12 cellular contexts compared by ENCODE assay signal in genomic region chr6:52507557-52508260, GRCh38.
DNase-seq lines count a peak whose midpoint lies in the region; ATAC-seq and TF ChIP-seq lines count a peak whose summit lies in the region.
"Had no signal": no experiment of that assay in that cellular context is flagged by ENCODE, and none has a peak within 500 bp of the region (broad histone marks: within the 10 kb centered on the region; RNA-seq: fewer than 3 reads in every experiment).

No MANE protein-coding gene starts in this region.

- no peaks in the 10 kb centered on the region for H3K9me3 Mint-ChIP-seq in stimulated activated naive B cell treated with anti-CD40 and anti-IgM and Interleukin-4, amounts not matched to agents 10 μg/mL and 1 μg/mL and 100 μg/mL, for 72 hours
- no peaks in the 10 kb centered on the region for H3K9me3 Mint-ChIP-seq in activated CD4-positive, alpha-beta T cell treated with anti-CD3 and anti-CD28 coated beads, Interleukin-2, amount 10 ng/mL, durations not matched to agents 24 days and 14 days
- H3K9me3 Mint-ChIP-seq: activated CD4-positive, alpha-beta T cell treated with anti-CD3 and anti-CD28 coated beads, Interleukin-2, amount 10 ng/mL, durations not matched to agents 7 days and 5 days; T-cell had no signal

- no peak for TF ChIP-seq CTCF in NB4 (IDR thresholded peaks at IDR 0.05; ENCODE audit: low read depth, low read length)

- peak overlapping the region; percentile 32 for H3K27ac Mint-ChIP-seq in stimulated activated naive B cell treated with anti-CD40 and anti-IgM and Interleukin-4, amounts not matched to agents 10 μg/mL and 1 μg/mL and 100 μg/mL, for 72 hours
- no peak overlapping the region for H3K27ac Mint-ChIP-seq in activated CD4-positive, alpha-beta T cell treated with anti-CD3 and anti-CD28 coated beads, Interleukin-2, amount 10 ng/mL, durations not matched to agents 24 days and 14 days
- H3K27ac Mint-ChIP-seq: activated CD4-positive, alpha-beta T cell treated with anti-CD3 and anti-CD28 coated beads, Interleukin-2, amount 10 ng/mL, durations not matched to agents 7 days and 5 days; T-cell had no signal

- no peak overlapping the region for H3K4me3 ChIP-seq in NB4 (ENCODE audit: low read depth, low read length)

- ATAC-seq in stimulated activated naive B cell treated with anti-CD40 and anti-IgM and Interleukin-4, amounts not matched to agents 10 μg/mL and 1 μg/mL and 100 μg/mL, for 72 hours (replicated peaks): no peak
- ATAC-seq: T-cell had no signal

- no peak overlapping the region for H3K4me3 Mint-ChIP-seq in stimulated activated naive B cell treated with anti-CD40 and anti-IgM and Interleukin-4, amounts not matched to agents 10 μg/mL and 1 μg/mL and 100 μg/mL, for 72 hours
- H3K4me3 Mint-ChIP-seq in activated CD4-positive, alpha-beta T cell treated with anti-CD3 and anti-CD28 coated beads, Interleukin-2, amount 10 ng/mL, durations not matched to agents 24 days and 14 days: no peak overlapping the region
- H3K4me3 Mint-ChIP-seq: activated CD4-positive, alpha-beta T cell treated with anti-CD3 and anti-CD28 coated beads, Interleukin-2, amount 10 ng/mL, durations not matched to agents 7 days and 5 days; T-cell had no signal

- no peak for TF ChIP-seq POLR2A in NB4 (IDR thresholded peaks at IDR 0.05; ENCODE audit: extremely low read depth, insufficient read length)

- peaks cover 19 to 32% of the 10 kb centered on the region in 2 donors for H3K36me3 Mint-ChIP-seq in stimulated activated naive B cell treated with anti-CD40 and anti-IgM and Interleukin-4, amounts not matched to agents 10 μg/mL and 1 μg/mL and 100 μg/mL, for 72 hours
- peaks cover 3% of the 10 kb centered on the region for H3K36me3 Mint-ChIP-seq in activated CD4-positive, alpha-beta T cell treated with anti-CD3 and anti-CD28 coated beads, Interleukin-2, amount 10 ng/mL, durations not matched to agents 24 days and 14 days (ENCODE audit: low read depth)

- intact Hi-C loops in activated CD4-positive, alpha-beta T cell treated with anti-CD3 and anti-CD28 coated beads, Interleukin-2, amount 10 ng/mL, durations not matched to agents 24 days and 14 days (cut with micrococcal nuclease): no loop called here

- H3K27me3 Mint-ChIP-seq in stimulated activated naive B cell treated with anti-CD40 and anti-IgM and Interleukin-4, amounts not matched to agents 10 μg/mL and 1 μg/mL and 100 μg/mL, for 72 hours: no peaks in the 10 kb centered on the region
- H3K27me3 Mint-ChIP-seq in activated CD4-positive, alpha-beta T cell treated with anti-CD3 and anti-CD28 coated beads, Interleukin-2, amount 10 ng/mL, durations not matched to agents 24 days and 14 days: no peaks in the 10 kb centered on the region
- H3K27me3 Mint-ChIP-seq: activated CD4-positive, alpha-beta T cell treated with anti-CD3 and anti-CD28 coated beads, Interleukin-2, amount 10 ng/mL, durations not matched to agents 7 days and 5 days; T-cell had no signal

- no peaks in the 10 kb centered on the region for H3K4me1 Mint-ChIP-seq in stimulated activated naive B cell treated with anti-CD40 and anti-IgM and Interleukin-4, amounts not matched to agents 10 μg/mL and 1 μg/mL and 100 μg/mL, for 72 hours
- peaks cover 2% of the 10 kb centered on the region for H3K4me1 Mint-ChIP-seq in activated CD4-positive, alpha-beta T cell treated with anti-CD3 and anti-CD28 coated beads, Interleukin-2, amount 10 ng/mL, durations not matched to agents 24 days and 14 days
- H3K4me1 Mint-ChIP-seq: activated CD4-positive, alpha-beta T cell treated with anti-CD3 and anti-CD28 coated beads, Interleukin-2, amount 10 ng/mL, durations not matched to agents 7 days and 5 days; T-cell had no signal

- DNase-seq in GM04504 (ENCODE audit: low read depth) (peak; percentile 83), NB4 (ENCODE audit: low read depth) (peak; percentile 46), fibroblast of gingiva (ENCODE audit: low read depth) (peak; percentile 79), HuH-7.5 (ENCODE audit: low spot score) (no peak)
- DNase-seq in stimulated activated naive B cell treated with anti-CD40 and anti-IgM and Interleukin-4, amounts not matched to agents 10 μg/mL and 1 μg/mL and 100 μg/mL, for 72 hours: no peak
- DNase-seq in activated effector memory CD4-positive, alpha-beta T cell treated with anti-CD3 and anti-CD28 coated beads, Interleukin-2, amount 50 U/mL, for 16 hours: no peak
- DNase-seq in activated CD4-positive, alpha-beta T cell treated with anti-CD3 and anti-CD28 coated beads, Interleukin-2, amount 10 ng/mL, durations not matched to agents 24 days and 14 days: no peak
- DNase-seq: activated CD4-positive, alpha-beta T cell treated with anti-CD3 and anti-CD28 coated beads, Interleukin-2, amount 10 ng/mL, durations not matched to agents 7 days and 5 days; central memory CD4-positive, alpha-beta T cell; DMS153; NCI-H187; T-cell had no signal

Comparison
In these comparisons a context has a peak if more than half of its experiments do, and no peak if none do; other contexts are left out.
1. DNase-seq: peak in GM04504 (single experiment), NB4 (single experiment) and fibroblast of gingiva (single experiment); none in stimulated activated naive B cell treated with anti-CD40 and anti-IgM and Interleukin-4, amounts not matched to agents 10 μg/mL and 1 μg/mL and 100 μg/mL, for 72 hours (single experiment), activated effector memory CD4-positive, alpha-beta T cell treated with anti-CD3 and anti-CD28 coated beads, Interleukin-2, amount 50 U/mL, for 16 hours (single experiment), activated CD4-positive, alpha-beta T cell treated with anti-CD3 and anti-CD28 coated beads, Interleukin-2, amount 10 ng/mL, durations not matched to agents 24 days and 14 days (single experiment) and HuH-7.5 (single experiment).